In the genomic region with DNA sequence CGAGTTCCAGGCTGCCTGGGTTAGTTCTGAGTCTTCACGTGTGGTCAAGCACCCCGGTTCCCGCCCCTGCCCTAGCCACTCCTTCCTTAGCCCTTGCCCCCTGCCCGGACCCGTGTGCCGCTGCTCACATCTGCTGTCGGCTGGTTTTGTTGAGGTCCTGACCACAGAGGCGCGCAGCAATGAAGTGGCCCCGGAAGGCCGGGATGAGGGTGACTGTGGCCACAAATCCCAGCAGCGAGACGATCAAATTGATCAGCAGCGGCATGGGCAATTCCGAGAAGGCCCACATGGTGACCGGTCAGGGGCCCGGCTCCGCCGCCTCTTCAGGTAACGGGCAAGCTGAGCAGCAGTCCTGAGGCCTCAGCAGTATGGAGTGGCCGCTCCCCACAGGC, we compare ENCODE assay signal across 1 cellular context.
TF ChIP-seq lines count a peak whose summit lies in the region.

No MANE protein-coding gene starts in this region.

TF ChIP-seq in H1, 55 proteins besides CTCF, POLR2A, EP300 and RAD21:
- no peak for TF ChIP-seq CEBPB (IDR thresholded peaks at IDR 0.05; ENCODE audit: low read depth, low read length)
- no peak for TF ChIP-seq CHD7 (IDR thresholded peaks at IDR 0.05; ENCODE audit: insufficient replicate concordance, low read length)
- TF ChIP-seq SRF (IDR thresholded peaks at IDR 0.05; ENCODE audit: low read depth, low read length), result no peak
- TF ChIP-seq SAP30 (IDR thresholded peaks at IDR 0.05; ENCODE audit: insufficient read depth, insufficient replicate concordance, low read length), result no peak
- TF ChIP-seq, protein P1, sequence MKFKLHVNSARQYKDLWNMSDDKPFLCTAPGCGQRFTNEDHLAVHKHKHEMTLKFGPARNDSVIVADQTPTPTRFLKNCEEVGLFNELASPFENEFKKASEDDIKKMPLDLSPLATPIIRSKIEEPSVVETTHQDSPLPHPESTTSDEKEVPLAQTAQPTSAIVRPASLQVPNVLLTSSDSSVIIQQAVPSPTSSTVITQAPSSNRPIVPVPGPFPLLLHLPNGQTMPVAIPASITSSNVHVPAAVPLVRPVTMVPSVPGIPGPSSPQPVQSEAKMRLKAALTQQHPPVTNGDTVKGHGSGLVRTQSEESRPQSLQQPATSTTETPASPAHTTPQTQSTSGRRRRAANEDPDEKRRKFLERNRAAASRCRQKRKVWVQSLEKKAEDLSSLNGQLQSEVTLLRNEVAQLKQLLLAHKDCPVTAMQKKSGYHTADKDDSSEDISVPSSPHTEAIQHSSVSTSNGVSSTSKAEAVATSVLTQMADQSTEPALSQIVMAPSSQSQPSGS (IDR thresholded peaks at IDR 0.05; ENCODE audit: low read length), result no peak
- no peak for TF ChIP-seq CHD1 (IDR thresholded peaks at IDR 0.05; ENCODE audit: low read depth, low read length)
- no peak for TF ChIP-seq E2F6 (IDR thresholded peaks at IDR 0.05)
- no peak; the same call in 1 of the 2 replicates for TF ChIP-seq SP4 (IDR thresholded peaks at IDR 0.05; ENCODE audit: low read length)
- no peak for TF ChIP-seq ZNF274 (IDR thresholded peaks at IDR 0.05; ENCODE audit: borderline replicate concordance, extremely low read depth, low read length)
- TF ChIP-seq PHF8 (conservative IDR thresholded peaks at IDR 0.05; ENCODE audit: low read depth, low read length), result peak; percentile 53; the same call in 1 of the 2 replicates
- no peak for TF ChIP-seq BACH1 (IDR thresholded peaks at IDR 0.05; ENCODE audit: low read length)
- no peak for TF ChIP-seq RFX5 (IDR thresholded peaks at IDR 0.05; ENCODE audit: borderline replicate concordance, low read depth, low read length)
- TF ChIP-seq SIN3A (conservative IDR thresholded peaks at IDR 0.05 in 1 of 2, IDR thresholded peaks at IDR 0.05 in 1 of 2; ENCODE audit: low read depth in 1 of 2, low read length in 2 of 2), result peak in 1 of 2 experiments; percentile 8; a peak in 1 of 4 replicates
- no peak for TF ChIP-seq MAFK (IDR thresholded peaks at IDR 0.05; ENCODE audit: low read depth, low read length)
- peak; percentile 61; the same call in 1 of the 2 replicates for TF ChIP-seq TAF1 (IDR thresholded peaks at IDR 0.05; ENCODE audit: low read depth, low read length)
- peak; percentile 53; the same call in 1 of the 2 replicates for TF ChIP-seq KDM5A (IDR thresholded peaks at IDR 0.05; ENCODE audit: low read length)
- TF ChIP-seq KDM1A (IDR thresholded peaks at IDR 0.05; ENCODE audit: borderline replicate concordance, low read length), result no peak
- TF ChIP-seq, protein P2, sequence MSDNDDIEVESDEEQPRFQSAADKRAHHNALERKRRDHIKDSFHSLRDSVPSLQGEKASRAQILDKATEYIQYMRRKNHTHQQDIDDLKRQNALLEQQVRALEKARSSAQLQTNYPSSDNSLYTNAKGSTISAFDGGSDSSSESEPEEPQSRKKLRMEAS (IDR thresholded peaks at IDR 0.05), result no peak
